Comparison of ENCODE assay signal across 8 cellular contexts in genomic region chr22:28772633-28773460, GRCh38. TPM values are rescaled to one million over a fixed set of nuclear protein-coding genes. Genes with fewer than 3 reads are reported as not detected.
A peak's percentile ranks its signal among the peaks of the same experiment; 100 is the strongest.
DNase-seq lines count a peak whose midpoint lies in the region; ATAC-seq and TF ChIP-seq lines count a peak whose summit lies in the region.

Gene CCDC117 (plus strand): TSS chr22:28772695. CDS start chr22:28772850, 155 bp downstream.

- H3K27ac ChIP-seq in left ventricle myocardium inferior (replicated peaks) (peak within 1 kb of the TSS; percentile 98), prostate gland (peak within 1 kb of the TSS; percentile 99 to 100)

- peaks cover 5% of the 10 kb centered on the region for H3K9me3 ChIP-seq in left ventricle myocardium inferior (replicated peaks)
- H3K9me3 ChIP-seq in prostate gland = no peaks in the 10 kb centered on the region

- H3K36me3 ChIP-seq in left ventricle myocardium inferior (peaks cover 20% of the 10 kb centered on the region), prostate gland (no peaks in the 10 kb centered on the region)

- TF ChIP-seq POLR2A in prostate gland (IDR thresholded peaks at IDR 0.05) = peak; percentile 97

- intact Hi-C loops in T-helper 1 cell treated with Interleukin-12 subunit alpha and Interleukin-12 subunit beta and Interleukin-4 antibody, amounts not matched to agents 30 ng/mL and 1 ng/mL, for 36 hours (cut with micrococcal nuclease) = loop anchor here (1.0 to 5.0 kb wide), 10 partner anchors 26 to 854 kb away; partner anchors contain the start of genes EWSR1, HSCB, PITPNB and ZNRF3
- intact Hi-C loops in left ventricle myocardium inferior (cut with micrococcal nuclease) (loop anchor here (10.0 kb wide), 1 partner anchor 742 kb away; no protein-coding TSS in a partner anchor), prostate gland (cut with DNase I) (loop anchor here (2.0 kb wide), 1 partner anchor 30 kb away; the partner anchor contains the start of gene HSCB)

- peak within 1 kb of the TSS; percentile 80 for H3K4me3 ChIP-seq in left ventricle myocardium inferior
- H3K4me3 ChIP-seq in prostate gland = peak within 1 kb of the TSS; percentile 90 to 95

- ATAC-seq in GM18499 (IDR thresholded peaks at IDR 0.05; ENCODE audit: insufficient read depth, unreplicated experiment) (peak; percentile 76), HG02885 (IDR thresholded peaks at IDR 0.05; ENCODE audit: poor library complexity, unreplicated experiment) (peak; percentile 89)

- H3K27me3 ChIP-seq in left ventricle myocardium inferior (ENCODE audit: low read depth) (no peaks in the 10 kb centered on the region), prostate gland (replicated peaks; ENCODE audit: insufficient read depth) (no peaks in the 10 kb centered on the region)

- H3K4me1 ChIP-seq in left ventricle myocardium inferior = peaks cover 43% of the 10 kb centered on the region
- peaks cover 5% of the 10 kb centered on the region for H3K4me1 ChIP-seq in prostate gland (replicated peaks)

- peak; percentile 38 for TF ChIP-seq CTCF in left ventricle myocardium inferior (IDR thresholded peaks at IDR 0.05; ENCODE audit: borderline replicate concordance)
- TF ChIP-seq CTCF in prostate gland (IDR thresholded peaks at IDR 0.05) = peak in 2 of 4 experiments; percentile 32 to 38

- DNase-seq in NCI-H1694 (lab: John Stamatoyannopoulos, UW) (peak; percentile 67), amygdala (lab: John Stamatoyannopoulos, UW) (peak; percentile 51 to 97 (median 90)), left ventricle myocardium inferior (peak; percentile 97), prostate gland (ENCODE audit: low spot score) (peak; percentile 96), ureter (ENCODE audit: low spot score) (peak; percentile 96)

- 0% methylated on average over 70 of the region's 92 CpGs for WGBS in prostate gland

RNA-seq across cellular contexts. Expression of gene CCDC117, which starts in this region (rescaled TPM):
- total RNA-seq in T-helper 1 cell treated with Interleukin-12 subunit alpha and Interleukin-12 subunit beta and Interleukin-4 antibody, amounts not matched to agents 30 ng/mL and 1 ng/mL, for 36 hours = 33.1 and 38.2 TPM in 2 replicates
- total RNA-seq in left ventricle myocardium inferior = 10.1 TPM
- total RNA-seq in prostate gland = 10 to 100 TPM; 29.5 to 54.4 TPM
- 12.2 TPM for total RNA-seq in ureter

Comparison
In these comparisons a context has a peak if more than half of its experiments do, and no peak if none do; other contexts are left out.
1. Peak in every context shown above with its lines: DNase-seq, ATAC-seq, H3K4me3 ChIP-seq and H3K27ac ChIP-seq.